ENCODE assay signal across 1 cellular context in genomic region chr7:4361774-4362173, GRCh38.
TF ChIP-seq lines count a peak whose summit lies in the region.

No MANE protein-coding gene starts in this region.

TF ChIP-seq in GM23338, 12 proteins besides CTCF, POLR2A, EP300 and RAD21 (continued from another document):
- no peak for TF ChIP-seq REST (IDR thresholded peaks at IDR 0.05; ENCODE audit: unreplicated experiment)
- no peak for TF ChIP-seq CREB1 (CRISPR knock-in tag; IDR thresholded peaks at IDR 0.05; ENCODE audit: low read depth)
- no peak for TF ChIP-seq EZH2 (IDR thresholded peaks at IDR 0.05; ENCODE audit: low read depth, unreplicated experiment)
- no peak for TF ChIP-seq JUNB (IDR thresholded peaks at IDR 0.05; ENCODE audit: unreplicated experiment)
- TF ChIP-seq EZH2phosphoT487 (IDR thresholded peaks at IDR 0.05; ENCODE audit: unreplicated experiment) = no peak
